ENCODE assay signal across 8 cellular contexts in the genomic region with DNA sequence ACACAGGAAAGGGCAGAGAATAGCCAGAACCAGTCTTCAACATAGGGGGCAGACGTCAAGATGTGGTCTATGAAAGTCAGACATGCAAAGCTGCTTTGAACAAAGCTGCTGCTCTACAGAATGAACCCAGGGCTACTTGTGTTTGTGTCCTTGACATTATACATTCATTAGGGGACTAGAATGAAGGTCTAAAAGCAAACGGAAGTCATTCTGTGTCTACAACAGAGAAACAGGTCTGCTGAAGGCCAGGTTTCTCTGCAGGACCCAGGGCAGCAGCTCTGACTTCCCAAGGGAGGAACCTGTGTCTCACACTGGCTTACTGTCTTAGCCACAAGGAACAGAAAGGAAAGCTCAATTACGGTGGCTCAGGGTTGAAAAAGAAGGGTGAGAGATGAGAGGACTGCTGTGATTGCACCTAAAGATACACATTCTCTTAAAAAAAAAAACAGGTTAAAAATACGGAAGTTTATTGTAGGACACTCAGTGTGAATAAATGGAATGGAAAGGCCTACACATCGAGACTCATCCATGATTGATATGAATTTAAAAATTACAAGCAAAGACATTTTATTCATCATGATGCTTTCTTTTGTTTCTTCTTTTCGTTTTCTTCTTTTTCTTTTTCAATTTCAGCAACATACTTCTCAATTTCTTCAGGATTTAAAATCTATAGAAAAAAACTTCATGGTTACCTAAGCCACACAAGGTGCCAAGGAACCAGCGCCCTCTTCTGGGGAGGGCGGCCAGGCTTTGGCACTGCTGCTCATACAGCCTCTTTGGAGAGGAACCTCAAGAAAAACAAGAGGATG. TPM values are rescaled to one million over a fixed set of nuclear protein-coding genes. Genes with fewer than 3 reads are reported as not detected.
DNase-seq lines count a peak whose midpoint lies in the region; ATAC-seq and TF ChIP-seq lines count a peak whose summit lies in the region.

No MANE protein-coding gene starts in this region.

- H3K36me3 ChIP-seq in PC-9 (ENCODE audit: low read depth) = peaks cover 50% of the 10 kb centered on the region
- peaks cover 41 to 91% (median 49%) of the 10 kb centered on the region in 3 donors for H3K36me3 ChIP-seq in esophagus squamous epithelium

- H3F3A ChIP-seq in PC-9 (ENCODE audit: insufficient read depth, low read depth) = peaks cover 53% of the 10 kb centered on the region

- peaks cover 61% of the 10 kb centered on the region for H4K20me1 ChIP-seq in PC-9 (ENCODE audit: insufficient read depth)

- TF ChIP-seq POLR2A in esophagus squamous epithelium (IDR thresholded peaks at IDR 0.05) = no peak

- H2AFZ ChIP-seq in PC-9 = no peak overlapping the region

- H3K9me3 ChIP-seq in PC-9 (ENCODE audit: insufficient read depth, low read depth) (no peaks in the 10 kb centered on the region), esophagus squamous epithelium (no peaks in the 10 kb centered on the region)

- no peaks in the 10 kb centered on the region for H3K9me2 ChIP-seq in PC-9 (ENCODE audit: insufficient read depth)

- ATAC-seq in HG02571 (IDR thresholded peaks at IDR 0.05; ENCODE audit: unreplicated experiment) (no peak), HG03439 (IDR thresholded peaks at IDR 0.05; ENCODE audit: unreplicated experiment) (no peak)

- H3K27ac ChIP-seq in PC-9 = no peak overlapping the region
- H3K27ac ChIP-seq in esophagus squamous epithelium = no peak overlapping the region

- H3K27me3 ChIP-seq in PC-9 (ENCODE audit: insufficient read depth, low read depth) = no peaks in the 10 kb centered on the region
- H3K27me3 ChIP-seq in esophagus squamous epithelium = no peaks in the 10 kb centered on the region

- CTCF ChIA-PET in PC-9 (lab: Charles Lee) = interaction anchor here (0.6 to 1.1 kb wide), 2 partner anchors 120 to 125 kb away, joined by 3 read pairs; no protein-coding TSS in a partner anchor

- TF ChIP-seq CTCF in PC-9 (conservative IDR thresholded peaks at IDR 0.05) (peak; percentile 92), esophagus squamous epithelium (IDR thresholded peaks at IDR 0.05) (peak; percentile 65 to 79 (median 76))

- peaks cover 25% of the 10 kb centered on the region for H3K79me2 ChIP-seq in PC-9 (ENCODE audit: low read depth)

- DNase-seq in COLO829 (ENCODE audit: low spot score) (peak; percentile 63), HK-2 (ENCODE audit: unreplicated experiment) (peak; percentile 56), PC-9 (peak; percentile 64 to 68), esophagus squamous epithelium (lab: John Stamatoyannopoulos, UW) (no peak), occipital lobe (lab: John Stamatoyannopoulos, UW) (peak; percentile 33)
- peak; percentile 68 to 73 for DNase-seq in activated T-cell treated with anti-CD3 and anti-CD28 coated beads, Interleukin-2, amount 50 U/mL, for 48 hours

- no peak overlapping the region for H3K4me2 ChIP-seq in PC-9

- intact Hi-C loops in PC-9 (cut with micrococcal nuclease; ENCODE audit: unreplicated experiment) = loop anchor here (1.0 to 5.0 kb wide), 3 partner anchors 74 to 271 kb away; a partner anchor contains a TSS
- intact Hi-C loops in esophagus squamous epithelium (cut with DNase I) = loop anchor here (5.0 kb wide), 1 partner anchor 124 kb away; no protein-coding TSS in a partner anchor

- H3K4me3 ChIP-seq in PC-9 (no peak overlapping the region), esophagus squamous epithelium (no peak overlapping the region)

- WGBS in esophagus squamous epithelium, 2 donors = 46 to 53% methylated on average over 8 of the region's 8 CpGs

- no TSS peak for BruUV-seq in PC-9 (replicated peaks; lab: Mats Ljungman, UMichigan)

- POLR2A ChIA-PET in PC-9 (lab: Charles Lee; ENCODE audit: unreplicated experiment) = interaction anchor here (0.8 kb wide), 1 partner anchor 74 kb away, joined by 10 read pairs; no protein-coding TSS in a partner anchor

- H3K4me1 ChIP-seq in PC-9 (replicated peaks; ENCODE audit: insufficient read depth) (peaks cover 10% of the 10 kb centered on the region), esophagus squamous epithelium (peaks cover 9 to 54% (median 16%) of the 10 kb centered on the region in 3 donors)

RNA-seq across cellular contexts. Expression of a gene that starts 6.7 kb away (rescaled TPM):
- total RNA-seq in PC-9 (2021) = 367 and 391 TPM in 2 replicates
- total RNA-seq in esophagus squamous epithelium = 100 to 1,000 TPM; 230 to 373 (median 297) TPM
- total RNA-seq in occipital lobe = 107 TPM

RNA-seq across cellular contexts. Expression of a gene that starts 7.1 kb away (rescaled TPM):
- total RNA-seq in PC-9 (2021) = 22.4 and 29.0 TPM in 2 replicates
- 10 to 100 TPM in 3 of 4 donors, 1 to 10 TPM in 1; 7.8 to 24.5 (median 15.0) TPM for total RNA-seq in esophagus squamous epithelium
- total RNA-seq in occipital lobe = 75.0 TPM

RNA-seq across cellular contexts. Expression of a gene that starts 14.2 kb away (rescaled TPM):
- 61.5 and 67.2 TPM in 2 replicates for total RNA-seq in PC-9 (2021)
- 10 to 100 TPM; 18.1 to 30.5 (median 21.7) TPM for total RNA-seq in esophagus squamous epithelium
- total RNA-seq in occipital lobe = 92.6 TPM

RNA-seq across cellular contexts. Expression of a gene that starts 46.3 kb away (rescaled TPM):
- 58.1 and 62.5 TPM in 2 replicates for total RNA-seq in PC-9 (2021)
- 10 to 100 TPM; 17.4 to 25.5 (median 21.7) TPM for total RNA-seq in esophagus squamous epithelium
- total RNA-seq in occipital lobe = 14.8 TPM
